ENCODE assay signal across 8 cellular contexts in genomic region chr11:64776875-64777274, GRCh38. TPM values are rescaled to one million over a fixed set of nuclear protein-coding genes. Genes with fewer than 3 reads are reported as not detected.
DNase-seq lines count a peak whose midpoint lies in the region; ATAC-seq and TF ChIP-seq lines count a peak whose summit lies in the region.

No MANE protein-coding gene starts in this region.

- no peak for ATAC-seq in HG02870 (IDR thresholded peaks at IDR 0.05; ENCODE audit: unreplicated experiment)

- peak overlapping the region; percentile 62 for H3K9ac ChIP-seq in rectal smooth muscle tissue (ENCODE audit: low read length)

- DNase-seq in SJSA1 (ENCODE audit: low read depth in 1 of 2, low spot score in 2 of 2) = no peak
- DNase-seq in fibroblast of pulmonary artery (ENCODE audit: low read depth) = no peak
- no peak for DNase-seq in NCI-H1048 (lab: John Stamatoyannopoulos, UW)
- DNase-seq in NK-92 treated with Interleukin-12 subunit alpha and Interleukin-12 subunit beta, amount 100 ng/mL, for 24 hours (lab: John Stamatoyannopoulos, UW) = no peak
- no peak for DNase-seq in UCSD-AML1 (lab: John Stamatoyannopoulos, UW; ENCODE audit: unreplicated experiment)

- peaks cover 61% of the 10 kb centered on the region for H3K36me3 ChIP-seq in SJSA1
- H3K36me3 ChIP-seq in rectal smooth muscle tissue (ENCODE audit: control insufficient read depth, insufficient read depth, low read length) = peaks cover 39% of the 10 kb centered on the region

- no peaks in the 10 kb centered on the region for H3K27me3 ChIP-seq in SJSA1 (replicated peaks)
- no peaks in the 10 kb centered on the region for H3K27me3 ChIP-seq in rectal smooth muscle tissue (ENCODE audit: control insufficient read depth, insufficient read depth, low read length)

- H3K4me1 ChIP-seq in SJSA1 (replicated peaks) = peaks cover 18% of the 10 kb centered on the region
- H3K4me1 ChIP-seq in rectal smooth muscle tissue (ENCODE audit: control insufficient read depth, insufficient read depth, low read length) = peaks cover 10% of the 10 kb centered on the region

- 0 out of 2 replicates have a peak, but pooled peaks cover 2% of the 10 kb centered on the region for H3K9me3 ChIP-seq in SJSA1 (replicated peaks)

- peak overlapping the region; percentile 91 for H3K4me3 ChIP-seq in GM08714 (ENCODE audit: low read length)
- H3K4me3 ChIP-seq in SJSA1 = peak overlapping the region; percentile 98
- peak overlapping the region; percentile 90 for H3K4me3 ChIP-seq in fibroblast of pulmonary artery (replicated peaks; ENCODE audit: low read depth, low read length)
- peak overlapping the region; percentile 95 for H3K4me3 ChIP-seq in rectal smooth muscle tissue (ENCODE audit: low read length)

- TF ChIP-seq CTCF in fibroblast of pulmonary artery (IDR thresholded peaks at IDR 0.05; ENCODE audit: low read length, missing control alignments) = no peak

- H3K27ac ChIP-seq in SJSA1 = no peak overlapping the region
- peak overlapping the region; percentile 71 for H3K27ac ChIP-seq in rectal smooth muscle tissue (ENCODE audit: low read depth, low read length)

RNA-seq across cellular contexts. Expression of gene SF1, which starts 1.5 kb away (rescaled TPM):
- 154 and 170 TPM in 2 replicates for total RNA-seq in SJSA1 (2014; rRNA removed; shearing (Covaris generic))

RNA-seq across cellular contexts. Expression of gene PYGM, which starts 17.1 kb away (rescaled TPM):
- total RNA-seq in SJSA1 (2014; rRNA removed; shearing (Covaris generic)) = 0.45 TPM in 1 of 2 replicates, not detected in the other

RNA-seq across cellular contexts. Expression of gene MAP4K2, which starts 26.1 kb away (rescaled TPM):
- total RNA-seq in SJSA1 (2014; rRNA removed; shearing (Covaris generic)) = 19.2 and 22.9 TPM in 2 replicates

RNA-seq across cellular contexts. Expression of gene RASGRP2, which starts 32.9 kb away (rescaled TPM):
- 0.08 and 3.1 TPM in 2 replicates for total RNA-seq in SJSA1 (2014; rRNA removed; shearing (Covaris generic))

RNA-seq across cellular contexts. Expression of gene MEN1, which starts 33.5 kb away (rescaled TPM):
- total RNA-seq in SJSA1 (2014; rRNA removed; shearing (Covaris generic)) = 13.8 and 22.0 TPM in 2 replicates
